1 cellular context compared by ENCODE assay signal in genomic region chr2:241354668-241355658, GRCh38.
TF ChIP-seq lines count a peak whose summit lies in the region.

No MANE protein-coding gene starts in this region.

TF ChIP-seq in H1, 55 proteins besides CTCF, POLR2A, EP300 and RAD21 (continued from another document):
- TF ChIP-seq KDM4A (IDR thresholded peaks at IDR 0.05; ENCODE audit: low read depth, low read length, severe bottlenecking): no peak
- TF ChIP-seq SIRT6 (IDR thresholded peaks at IDR 0.05; ENCODE audit: low read length): no peak
- no peak for TF ChIP-seq ZNF274 (IDR thresholded peaks at IDR 0.05; ENCODE audit: borderline replicate concordance, extremely low read depth, low read length)
- TF ChIP-seq PHF8 (conservative IDR thresholded peaks at IDR 0.05; ENCODE audit: low read depth, low read length): no peak
- no peak for TF ChIP-seq EGR1 (IDR thresholded peaks at IDR 0.05; ENCODE audit: borderline replicate concordance, low read depth, low read length)
- no peak for TF ChIP-seq HDAC6 (IDR thresholded peaks at IDR 0.05; ENCODE audit: low read depth, low read length)
- 0 out of 4 replicates have a peak, but pooled peaks have one; percentile 19 to 29 for TF ChIP-seq SIN3A (conservative IDR thresholded peaks at IDR 0.05 in 1 of 2, IDR thresholded peaks at IDR 0.05 in 1 of 2; ENCODE audit: low read depth in 1 of 2, low read length in 2 of 2)
- TF ChIP-seq YY1 (IDR thresholded peaks at IDR 0.05; ENCODE audit: low read depth, low read length): 0 out of 2 replicates have a peak, but pooled peaks have one; percentile 59
- TF ChIP-seq CHD7 (IDR thresholded peaks at IDR 0.05; ENCODE audit: insufficient replicate concordance, low read length): no peak
- 0 out of 2 replicates have a peak, but pooled peaks have one; percentile 14 for TF ChIP-seq SIX5 (IDR thresholded peaks at IDR 0.05; ENCODE audit: low read depth, low read length)
- TF ChIP-seq BRCA1 (IDR thresholded peaks at IDR 0.05; ENCODE audit: low read depth, low read length): no peak
- TF ChIP-seq TAF1 (IDR thresholded peaks at IDR 0.05; ENCODE audit: low read depth, low read length): peak; percentile 37; the same call in 1 of the 2 replicates
- 0 out of 2 replicates have a peak, but pooled peaks have one; percentile 42 for TF ChIP-seq SP4 (IDR thresholded peaks at IDR 0.05; ENCODE audit: low read length)
- 0 out of 2 replicates have a peak, but pooled peaks have one; percentile 50 for TF ChIP-seq CHD2 (IDR thresholded peaks at IDR 0.05; ENCODE audit: low read length)
- TF ChIP-seq NRF1 (IDR thresholded peaks at IDR 0.05; ENCODE audit: low read depth, low read length): no peak
- TF ChIP-seq FOSL1 (IDR thresholded peaks at IDR 0.05; ENCODE audit: insufficient read depth, low read depth, low read length): no peak
- no peak for TF ChIP-seq CBX5 (IDR thresholded peaks at IDR 0.05; ENCODE audit: low read depth, low read length)
- peak; percentile 69; the same call in 1 of the 2 replicates for TF ChIP-seq MAFK (IDR thresholded peaks at IDR 0.05; ENCODE audit: low read depth, low read length)
- peak; percentile 30; the same call in 1 of the 2 replicates for TF ChIP-seq TBP (IDR thresholded peaks at IDR 0.05; ENCODE audit: low read depth, low read length)
- TF ChIP-seq POLR2AphosphoS5 (IDR thresholded peaks at IDR 0.05; ENCODE audit: low read depth, low read length): peak; percentile 80
- TF ChIP-seq GABPA (IDR thresholded peaks at IDR 0.05; ENCODE audit: borderline replicate concordance, insufficient read depth, low read length): no peak
- no peak for TF ChIP-seq JUND (IDR thresholded peaks at IDR 0.05; ENCODE audit: low read length)
- TF ChIP-seq HDAC2 (IDR thresholded peaks at IDR 0.05; ENCODE audit: borderline replicate concordance in 1 of 2, low read depth in 2 of 2, low read length in 2 of 2): 0 out of 4 replicates have a peak, but pooled peaks of 1 of the 2 experiments have one; percentile 43
- TF ChIP-seq SAP30 (IDR thresholded peaks at IDR 0.05; ENCODE audit: insufficient read depth, insufficient replicate concordance, low read length): no peak
- peak; percentile 46 for TF ChIP-seq MAX (IDR thresholded peaks at IDR 0.05)
- no peak for TF ChIP-seq ATF2 (IDR thresholded peaks at IDR 0.05; ENCODE audit: low read length)
TF ChIP-seq in H1: peak in this region for 11.
